Comparison of ENCODE assay signal across 29 cellular contexts in genomic region chr6:53899512-53899911, GRCh38.
"Had no signal": no experiment of that assay in that cellular context is flagged by ENCODE, and none has a peak within 500 bp of the region (broad histone marks: within the 10 kb centered on the region; RNA-seq: fewer than 3 reads in every experiment).

No MANE protein-coding gene starts in this region.

- H3K9me3 ChIP-seq: adrenal gland, body of pancreas, esophagus squamous epithelium had no signal

- H3K27me3 ChIP-seq: adrenal gland, body of pancreas, dorsolateral prefrontal cortex, esophagus squamous epithelium had no signal

- DNase-seq: activated B cell treated with CpG ODN at 0.5 μM for 24 hours; activated CD4-positive, alpha-beta T cell treated with anti-CD3 and anti-CD28 coated beads for 48 hours; activated CD4-positive, alpha-beta T cell treated with anti-CD3 and anti-CD28 coated beads, Interleukin-2, amount 50 U/mL, for 1 hour; activated CD4-positive, alpha-beta T cell treated with anti-CD3 and anti-CD28 coated beads, Interleukin-2, amount 50 U/mL, for 48 hours; activated CD8-positive, alpha-beta memory T cell treated with anti-CD3 and anti-CD28 coated beads for 24 hours; activated CD8-positive, alpha-beta T cell treated with anti-CD3 and anti-CD28 coated beads for 36 hours; activated effector memory CD4-positive, alpha-beta T cell treated with Interleukin-2 at 50 U/mL for 16 hours; activated gamma-delta T cell treated with Interleukin-2 at 50 U/mL for 16 hours; activated naive CD4-positive, alpha-beta T cell treated with Interleukin-2 at 50 U/mL for 16 hours; activated naive CD8-positive, alpha-beta T cell treated with anti-CD3 and anti-CD28 coated beads for 36 hours; activated naive CD8-positive, alpha-beta T cell treated with anti-CD3 and anti-CD28 coated beads, Interleukin-2, amount 50 U/mL, for 24 hours; activated T-cell treated with anti-CD3 and anti-CD28 coated beads, Interleukin-2, amount 50 U/mL, for 4 hours; adrenal gland; amygdala; aorta; body of pancreas; caudate nucleus; cortex of kidney; dorsolateral prefrontal cortex; effector memory CD4-positive, alpha-beta T cell; endodermal cell; esophagus squamous epithelium; foreskin melanocyte; T-helper 2 cell had no signal

- H3K4me1 ChIP-seq: adrenal gland had no signal

- H3K36me3 ChIP-seq: adrenal gland had no signal

- ATAC-seq: activated CD4-positive, CD25-positive, alpha-beta regulatory T cell treated with anti-CD3 and anti-CD28 coated beads, Interleukin-2, amount 50 U/mL, for 24 hours; activated CD8-positive, alpha-beta T cell treated with anti-CD3 and anti-CD28 coated beads for 36 hours; activated naive CD8-positive, alpha-beta T cell treated with anti-CD3 and anti-CD28 coated beads, Interleukin-2, amount 50 U/mL, for 24 hours; activated T-cell treated with anti-CD3 and anti-CD28 coated beads, Interleukin-2, amount 50 U/mL, for 4 hours; activated T-helper 17 cell treated with anti-CD3 and anti-CD28 coated beads, Interleukin-2, amount 50 U/mL, for 72 hours; body of pancreas had no signal

- H3K27ac ChIP-seq: adrenal gland, body of pancreas, dorsolateral prefrontal cortex, epithelial cell of prostate, VCaP had no signal

- H3K4me3 ChIP-seq: adrenal gland, body of pancreas, dorsolateral prefrontal cortex, esophagus squamous epithelium had no signal

- FAIRE-seq: colon had no signal
